ENCODE assay signal across 25 cellular contexts in the genomic region with DNA sequence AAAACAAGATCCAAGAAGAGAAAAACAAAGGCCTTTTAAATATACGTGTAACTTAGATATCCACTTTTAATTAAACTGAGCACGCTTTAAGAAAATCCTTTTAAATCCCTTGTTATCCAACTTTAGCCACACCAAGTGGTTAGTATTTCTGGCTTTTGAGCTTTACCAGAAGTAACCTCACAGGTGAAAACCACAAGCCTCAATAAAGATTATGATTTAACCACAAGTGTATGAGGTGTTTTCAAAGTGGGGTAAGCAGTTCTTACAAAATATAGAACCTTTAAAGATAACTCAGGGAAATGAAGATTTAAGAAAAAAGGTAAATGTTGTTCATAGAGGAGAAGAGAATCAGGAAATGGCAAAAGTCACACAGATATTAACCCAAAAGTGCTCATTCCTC.
"Had no signal": no experiment of that assay in that cellular context is flagged by ENCODE, and none has a peak within 500 bp of the region (broad histone marks: within the 10 kb centered on the region; RNA-seq: fewer than 3 reads in every experiment).

No MANE protein-coding gene starts in this region.

- DNase-seq: cortex of kidney; effector memory CD8-positive, alpha-beta T cell; foreskin fibroblast; gastrocnemius medialis; head of caudate nucleus; mesendoderm; midbrain; naive thymus-derived CD4-positive, alpha-beta T cell; right lobe of liver; small intestine; stimulated activated CD4-positive, alpha-beta T cell treated with anti-CD3 and anti-CD28 coated beads, Interleukin-15, amount 100 ng/mL, for 24 hours; stimulated activated CD4-positive, alpha-beta T cell treated with anti-CD3 and anti-CD28 coated beads, Interleukin-2, amount 100 ng/mL, for 48 hours; stimulated activated naive CD4-positive, alpha-beta T cell; stimulated activated naive CD8-positive, alpha-beta T cell treated with anti-CD3 and anti-CD28 coated beads, Interleukin-15, amount 100 ng/mL, for 72 hours; transverse colon; upper lobe of right lung; uterus had no signal

- H3K27me3 ChIP-seq: gastrocnemius medialis, neural progenitor cell, right lobe of liver, suprapubic skin, transverse colon, upper lobe of right lung, uterus had no signal

- H3K4me3 ChIP-seq: gastrocnemius medialis, neural progenitor cell, right lobe of liver, suprapubic skin, transverse colon, upper lobe of right lung, uterus had no signal

- H3K4me1 Mint-ChIP-seq: nephron; neural progenitor cell; stimulated activated naive CD8-positive, alpha-beta T cell treated with anti-CD3 and anti-CD28 coated beads, Interleukin-15, amount 100 ng/mL, for 72 hours had no signal

- H3K4me1 ChIP-seq: gastrocnemius medialis, neural progenitor cell, parathyroid adenoma, right lobe of liver, suprapubic skin, transverse colon, upper lobe of right lung, uterus had no signal

- H3K9ac ChIP-seq: neural progenitor cell, parathyroid adenoma had no signal

- H3K36me3 Mint-ChIP-seq: neural progenitor cell had no signal

- H3K27ac ChIP-seq: epithelial cell of prostate, gastrocnemius medialis, neural progenitor cell, parathyroid adenoma, right lobe of liver, suprapubic skin, transverse colon, upper lobe of right lung, uterus had no signal

- H3K9me3 ChIP-seq: gastrocnemius medialis, right lobe of liver had no signal

- ATAC-seq: effector memory CD8-positive, alpha-beta T cell; esophagus mucosa; gastrocnemius medialis; left lobe of liver; naive thymus-derived CD4-positive, alpha-beta T cell; right lobe of liver; stimulated activated naive CD8-positive, alpha-beta T cell treated with anti-CD3 and anti-CD28 coated beads, Interleukin-15, amount 100 ng/mL, for 72 hours; upper lobe of right lung had no signal

- H3K27ac Mint-ChIP-seq: effector memory CD8-positive, alpha-beta T cell; nephron; neural progenitor cell; progenitor cell of endocrine pancreas; stimulated activated naive CD8-positive, alpha-beta T cell treated with anti-CD3 and anti-CD28 coated beads, Interleukin-15, amount 100 ng/mL, for 72 hours had no signal

- H3K27me3 Mint-ChIP-seq: progenitor cell of endocrine pancreas; stimulated activated naive CD8-positive, alpha-beta T cell treated with anti-CD3 and anti-CD28 coated beads, Interleukin-15, amount 100 ng/mL, for 72 hours had no signal

- H3K36me3 ChIP-seq: gastrocnemius medialis, right lobe of liver, suprapubic skin, transverse colon, upper lobe of right lung, uterus had no signal

- H3K4me3 Mint-ChIP-seq: effector memory CD8-positive, alpha-beta T cell; naive thymus-derived CD4-positive, alpha-beta T cell; nephron; neural progenitor cell; stimulated activated naive CD8-positive, alpha-beta T cell treated with anti-CD3 and anti-CD28 coated beads, Interleukin-15, amount 100 ng/mL, for 72 hours had no signal
